ENCODE assay signal across 9 cellular contexts in the genomic region with DNA sequence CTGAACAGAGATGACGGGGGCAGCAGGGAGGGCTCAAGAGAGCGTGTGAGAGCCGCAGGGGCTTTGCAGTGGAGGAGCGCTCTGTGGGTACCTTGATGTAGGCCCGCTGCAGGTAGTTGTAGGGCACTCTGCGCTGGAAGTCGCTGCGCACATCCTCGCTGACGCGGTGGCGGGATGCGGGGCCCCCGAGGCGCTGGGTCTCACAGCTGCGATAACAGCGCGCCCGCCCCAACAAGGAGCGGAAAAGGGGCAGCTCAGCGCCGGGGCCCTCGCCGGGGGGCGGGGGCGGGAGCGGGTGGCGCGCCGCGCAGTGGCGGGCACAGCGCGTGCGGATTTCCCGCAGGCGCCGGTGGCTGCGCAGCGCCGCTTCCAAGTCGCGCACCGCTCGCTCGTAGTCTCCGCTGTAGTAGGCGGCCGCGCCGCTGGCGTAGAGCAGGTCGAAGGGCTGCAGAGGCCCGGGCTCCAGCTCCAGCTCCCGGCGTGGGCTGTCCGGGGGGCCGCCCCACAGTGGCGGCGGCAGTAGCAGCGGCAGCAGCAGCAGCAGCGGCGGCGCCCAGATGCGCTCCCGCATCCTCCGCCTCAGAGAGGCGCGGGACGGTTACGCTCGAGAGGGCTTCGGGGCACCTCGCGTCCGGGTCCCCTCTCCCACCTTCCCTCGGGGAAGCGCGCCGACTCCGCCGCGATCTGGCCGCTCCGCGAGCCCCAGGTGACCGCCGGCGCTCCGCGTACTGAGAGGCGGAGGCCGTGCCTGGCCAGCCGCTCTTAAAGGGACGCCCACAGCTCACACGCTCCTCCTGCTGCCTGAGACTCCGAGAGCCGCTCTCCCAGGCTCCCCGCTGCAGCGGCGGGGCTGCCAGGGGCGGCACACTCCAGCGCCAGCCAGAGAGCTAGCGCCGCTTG. TPM values are rescaled to one million over a fixed set of nuclear protein-coding genes. Genes with fewer than 3 reads are reported as not detected.
A peak's percentile ranks its signal among the peaks of the same experiment; 100 is the strongest.
DNase-seq lines count a peak whose midpoint lies in the region; FAIRE-seq lines count a peak whose summit lies in the region.
"Had no signal": no experiment of that assay in that cellular context is flagged by ENCODE, and none has a peak within 500 bp of the region (broad histone marks: within the 10 kb centered on the region; RNA-seq: fewer than 3 reads in every experiment).

A gene with protein sequence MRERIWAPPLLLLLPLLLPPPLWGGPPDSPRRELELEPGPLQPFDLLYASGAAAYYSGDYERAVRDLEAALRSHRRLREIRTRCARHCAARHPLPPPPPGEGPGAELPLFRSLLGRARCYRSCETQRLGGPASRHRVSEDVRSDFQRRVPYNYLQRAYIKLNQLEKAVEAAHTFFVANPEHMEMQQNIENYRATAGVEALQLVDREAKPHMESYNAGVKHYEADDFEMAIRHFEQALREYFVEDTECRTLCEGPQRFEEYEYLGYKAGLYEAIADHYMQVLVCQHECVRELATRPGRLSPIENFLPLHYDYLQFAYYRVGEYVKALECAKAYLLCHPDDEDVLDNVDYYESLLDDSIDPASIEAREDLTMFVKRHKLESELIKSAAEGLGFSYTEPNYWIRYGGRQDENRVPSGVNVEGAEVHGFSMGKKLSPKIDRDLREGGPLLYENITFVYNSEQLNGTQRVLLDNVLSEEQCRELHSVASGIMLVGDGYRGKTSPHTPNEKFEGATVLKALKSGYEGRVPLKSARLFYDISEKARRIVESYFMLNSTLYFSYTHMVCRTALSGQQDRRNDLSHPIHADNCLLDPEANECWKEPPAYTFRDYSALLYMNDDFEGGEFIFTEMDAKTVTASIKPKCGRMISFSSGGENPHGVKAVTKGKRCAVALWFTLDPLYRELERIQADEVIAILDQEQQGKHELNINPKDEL (minus strand): TSS at position 737 of the 900 bp plus-strand sequence. CDS start 166 bp downstream, at position 571.

- H3K4me1 ChIP-seq in duodenal mucosa (ENCODE audit: control insufficient read depth in 1 of 2, insufficient read depth in 2 of 2, low read length in 2 of 2): no peaks in the 10 kb centered on the region

- DNase-seq in H4 (ENCODE audit: low spot score) (peak; percentile 85), M059J (ENCODE audit: low read depth) (peak; percentile 95), SKM-1 (lab: John Stamatoyannopoulos, UW; ENCODE audit: unreplicated experiment) (peak; percentile 65), left kidney (ENCODE audit: low read depth, low spot score) (peak; percentile 97), AML-193 (lab: John Stamatoyannopoulos, UW) (no peak)
- DNase-seq in stimulated activated CD4-positive, alpha-beta T cell treated with anti-CD3 and anti-CD28 coated beads, Interleukin-1b, Interleukin-23, amount 100 ng/mL, for 48 hours: peak; percentile 36

- peak within 1 kb of the TSS; percentile 18 to 22 for H3K9ac ChIP-seq in duodenal mucosa (ENCODE audit: low read depth in 1 of 2, low read length in 2 of 2)

- FAIRE-seq in G401.6 (lab: Jason Lieb, UNC): peak; percentile 94
- FAIRE-seq: colon had no signal

- no peak within 1 kb of the TSS for H3K27ac ChIP-seq in duodenal mucosa (ENCODE audit: low read depth, low read length)

- peak within 1 kb of the TSS; percentile 58 to 59 for H3K4me3 ChIP-seq in duodenal mucosa (ENCODE audit: low read depth in 1 of 2, low read length in 2 of 2)

- no peaks in the 10 kb centered on the region for H3K9me3 ChIP-seq in duodenal mucosa (ENCODE audit: control insufficient read depth in 1 of 2, low read length in 2 of 2)

- H3K27me3 ChIP-seq in duodenal mucosa (ENCODE audit: control insufficient read depth in 1 of 2, insufficient read depth in 2 of 2, low read length in 2 of 2): peaks cover 16 to 22% of the 10 kb centered on the region in 2 donors

- H3K36me3 ChIP-seq in duodenal mucosa (ENCODE audit: control insufficient read depth in 1 of 2, insufficient read depth in 2 of 2, low read length in 2 of 2): no peaks in the 10 kb centered on the region

RNA-seq across cellular contexts. Expression of the gene that starts here (rescaled TPM):
- total RNA-seq in H4 (2014; rRNA removed; shearing (Covaris generic)): 22.7 and 28.7 TPM in 2 replicates
- total RNA-seq in M059J (2014; rRNA removed; shearing (Covaris generic)): 95.5 and 147 TPM in 2 replicates

Comparison
In these comparisons a context has a peak if more than half of its experiments do, and no peak if none do; other contexts are left out.
1. DNase-seq: peak in H4 (single experiment), M059J (single experiment), SKM-1 (single experiment), left kidney (single experiment) and stimulated activated CD4-positive, alpha-beta T cell treated with anti-CD3 and anti-CD28 coated beads, Interleukin-1b, Interleukin-23, amount 100 ng/mL, for 48 hours (single experiment); none in AML-193 (0 of 2).